ENCODE assay signal across 8 cellular contexts in genomic region chr9:124480621-124480981, GRCh38. TPM values are rescaled to one million over a fixed set of nuclear protein-coding genes. Genes with fewer than 3 reads are reported as not detected.
DNase-seq lines count a peak whose midpoint lies in the region; ATAC-seq and TF ChIP-seq lines count a peak whose summit lies in the region.

No MANE protein-coding gene starts in this region.

- H3K9me2 ChIP-seq in HCT116 (ENCODE audit: insufficient read depth) (no peaks in the 10 kb centered on the region), hepatocyte (replicated peaks; ENCODE audit: insufficient read depth) (no peaks in the 10 kb centered on the region)

- TF ChIP-seq POLR2A in HCT116 (IDR thresholded peaks at IDR 0.05; ENCODE audit: borderline replicate concordance, extremely low read depth, insufficient read depth, insufficient read length) = no peak
- no peak for TF ChIP-seq POLR2A in uterus (IDR thresholded peaks at IDR 0.05)

- H3K4me2 ChIP-seq in HCT116 (ENCODE audit: low read length) (peak overlapping the region; percentile 14; the same call in 1 of the 2 replicates), hepatocyte (no peak overlapping the region)

- TF ChIP-seq RAD21 in HCT116 (IDR thresholded peaks at IDR 0.05; ENCODE audit: low read depth) = no peak

- H3K9ac ChIP-seq in HCT116 (ENCODE audit: low read length) = no peak overlapping the region

- 26% methylated on average over 6 of the region's 7 CpGs for WGBS in hepatocyte (ENCODE audit: low lambda C conversion rate, missing lambda C conversion rate)

- H3K4me3 ChIP-seq in HCT116 (replicated peaks in 1 of 2; ENCODE audit: low read depth in 1 of 2, low read length in 2 of 2) (no peak overlapping the region), SJCRH30 (no peak overlapping the region), hepatocyte (no peak overlapping the region), uterus (no peak overlapping the region)

- H3K27me3 ChIP-seq in HCT116 (ENCODE audit: insufficient read depth, low read length) (no peaks in the 10 kb centered on the region), SJCRH30 (peaks cover 38% of the 10 kb centered on the region), hepatocyte (peaks cover 29% of the 10 kb centered on the region), uterus (peaks cover 5 to 20% of the 10 kb centered on the region in 2 donors)

- H3K36me3 ChIP-seq in HCT116 (ENCODE audit: control insufficient read depth in 1 of 2, insufficient read depth in 2 of 2, low read length in 2 of 2) (no peaks in the 10 kb centered on the region), SJCRH30 (no peaks in the 10 kb centered on the region), hepatocyte (replicated peaks; ENCODE audit: insufficient read depth, low read depth) (no peaks in the 10 kb centered on the region), uterus (no peaks in the 10 kb centered on the region)

- POLR2A ChIA-PET in HCT116 (lab: Charles Lee) = no interaction called here

- DNase-seq in COLO829 (ENCODE audit: low spot score) (peak; percentile 40), HCT116 (ENCODE audit: low read depth, low spot score) (peak; percentile 32), SJCRH30 (peak; percentile 28 to 56), hepatocyte (ENCODE audit: low spot score) (peak; percentile 56), GOT3 (lab: John Stamatoyannopoulos, UW) (no peak), nucleus accumbens (lab: John Stamatoyannopoulos, UW) (no peak), uterus (no peak)

- TF ChIP-seq CTCF in HCT116 (IDR thresholded peaks at IDR 0.05 in 2 of 3, conservative IDR thresholded peaks at IDR 0.05 in 1 of 3; ENCODE audit: borderline replicate concordance in 1 of 3, insufficient read depth in 1 of 3, low read depth in 2 of 3, low read length in 2 of 3) (peak; percentile 58 to 75 (median 68); a peak in 5 of 6 replicates), hepatocyte (IDR thresholded peaks at IDR 0.05; ENCODE audit: poor library complexity) (peak; percentile 31), uterus (IDR thresholded peaks at IDR 0.05) (no peak)

- H3K4me1 ChIP-seq in HCT116 (ENCODE audit: control insufficient read depth in 1 of 2, insufficient read depth in 2 of 2, low read length in 2 of 2) = peaks cover 9 to 26% of the 10 kb centered on the region in 2 experiments
- no peaks in the 10 kb centered on the region for H3K4me1 ChIP-seq in SJCRH30
- H3K4me1 ChIP-seq in hepatocyte (ENCODE audit: insufficient read depth) = peaks cover 9% of the 10 kb centered on the region
- no peaks in the 10 kb centered on the region for H3K4me1 ChIP-seq in uterus

- BruUV-seq in HCT116 (replicated peaks; lab: Mats Ljungman, UMichigan) = no TSS peak

- H3K79me2 ChIP-seq in HCT116 (ENCODE audit: insufficient read depth, low read length) (no peaks in the 10 kb centered on the region), hepatocyte (no peaks in the 10 kb centered on the region)

- no peaks in the 10 kb centered on the region for H3K9me3 ChIP-seq in HCT116 (ENCODE audit: control insufficient read depth in 1 of 2, insufficient read depth in 1 of 2, low read depth in 1 of 2, low read length in 2 of 2)
- no peaks in the 10 kb centered on the region for H3K9me3 ChIP-seq in SJCRH30 (replicated peaks)
- no peaks in the 10 kb centered on the region for H3K9me3 ChIP-seq in hepatocyte (ENCODE audit: low read depth)
- no peaks in the 10 kb centered on the region for H3K9me3 ChIP-seq in uterus

- H2AFZ ChIP-seq in HCT116 (ENCODE audit: low read depth, low read length, poor library complexity, severe bottlenecking) (peak overlapping the region; percentile 98), hepatocyte (no peak overlapping the region)

- H3K27ac ChIP-seq in HCT116 (ENCODE audit: low read depth, low read length) (no peak overlapping the region), SJCRH30 (no peak overlapping the region), hepatocyte (no peak overlapping the region), uterus (no peak overlapping the region)

- ATAC-seq in HCT116 (peak; percentile 84), GM19397 (IDR thresholded peaks at IDR 0.05; ENCODE audit: unreplicated experiment) (no peak)

- RAD21 ChIA-PET in HCT116 (lab: Charles Lee; ENCODE audit: low non-redundant PET in 1 of 2, low total read pairs in 2 of 2, uncharacterized antibody in 2 of 2, unreplicated experiment in 2 of 2) = no interaction called here

- intact Hi-C loops in HCT116 (cut with micrococcal nuclease) (loop anchor here (2.0 kb wide), 1 partner anchor 62 kb away; no protein-coding TSS in a partner anchor), uterus (cut with DNase I; ENCODE audit: low total_unique reads) (no loop called here)

- CTCF ChIA-PET in HCT116 (lab: Charles Lee) = no interaction called here

- H4K20me1 ChIP-seq in HCT116 (ENCODE audit: insufficient read depth) = no peaks in the 10 kb centered on the region
- no peaks in the 10 kb centered on the region for H4K20me1 ChIP-seq in hepatocyte (ENCODE audit: insufficient read depth, poor library complexity, severe bottlenecking)

TF ChIP-seq in HCT116, 20 proteins besides CTCF, POLR2A, EP300 and RAD21:
- no peak for TF ChIP-seq CBX3 (IDR thresholded peaks at IDR 0.05; ENCODE audit: low read depth)
- no peak for TF ChIP-seq EZH2 (IDR thresholded peaks at IDR 0.05)
- TF ChIP-seq YY1 (IDR thresholded peaks at IDR 0.05; ENCODE audit: extremely low read depth, insufficient replicate concordance, low read depth, low read length) = peak; percentile 43
- TF ChIP-seq CEBPB (IDR thresholded peaks at IDR 0.05; ENCODE audit: low read depth) = no peak
- TF ChIP-seq ZBTB33 (IDR thresholded peaks at IDR 0.05; ENCODE audit: extremely low read depth, insufficient replicate concordance, low read length) = no peak
- TF ChIP-seq ATF3 (IDR thresholded peaks at IDR 0.05) = no peak
- no peak for TF ChIP-seq ZFX (IDR thresholded peaks at IDR 0.05)
- peak; percentile 32 for TF ChIP-seq TCF7L2 (IDR thresholded peaks at IDR 0.05; ENCODE audit: borderline replicate concordance, extremely low read depth, insufficient read depth, insufficient read length)
- TF ChIP-seq EGR1 (IDR thresholded peaks at IDR 0.05; ENCODE audit: low read depth) = no peak
- TF ChIP-seq MAX (IDR thresholded peaks at IDR 0.05) = peak; percentile 88
- TF ChIP-seq EZH2phosphoT487 (IDR thresholded peaks at IDR 0.05; ENCODE audit: borderline replicate concordance) = no peak
- no peak for TF ChIP-seq FOSL1 (IDR thresholded peaks at IDR 0.05; ENCODE audit: low read depth)
- TF ChIP-seq SIN3A (IDR thresholded peaks at IDR 0.05; ENCODE audit: low read depth) = no peak

RNA-seq across cellular contexts. Expression of gene NR5A1, which starts 26.6 kb away (rescaled TPM):
- 0.64 TPM for total RNA-seq in HCT116 (2021; ENCODE audit: unreplicated experiment)
- 0.02 and 0.04 TPM in 2 replicates for polyA plus RNA-seq in HCT116 (2012)
- total RNA-seq in SJCRH30 (2014; rRNA removed; shearing (Covaris generic)) = not detected in 2 replicates
- 0.07 and 0.20 TPM in 2 replicates for total RNA-seq in hepatocyte
- polyA plus RNA-seq in hepatocyte = 0.13 and 0.36 TPM in 2 replicates
- under 1 TPM in 2 of 4 donors, not detected in 2; 0.14 to 0.58 TPM for total RNA-seq in uterus

RNA-seq across cellular contexts. Expression of gene ADGRD2, which starts 30.4 kb away (rescaled TPM):
- total RNA-seq in HCT116 (2021; ENCODE audit: unreplicated experiment) (not detected), hepatocyte (not detected in 2 replicates), uterus (under 1 TPM in 1 of 4 donors, not detected in 3; 0.76 TPM)
- 0.79 and 1.5 TPM in 2 replicates for polyA plus RNA-seq in HCT116 (2012)
- not detected in 2 replicates for total RNA-seq in SJCRH30 (2014; rRNA removed; shearing (Covaris generic))
- polyA plus RNA-seq in hepatocyte = not detected in 2 replicates

Comparison
In these comparisons a context has a peak if more than half of its experiments do, and no peak if none do; other contexts are left out.
1. DNase-seq: peak in COLO829 (single experiment), HCT116 (single experiment), SJCRH30 (2 of 2) and hepatocyte (single experiment); none in GOT3 (single experiment), nucleus accumbens (0 of 56) and uterus (0 of 2).
2. CTCF ChIP-seq: peak in HCT116 (3 of 3) and hepatocyte (single experiment); none in uterus (0 of 4).